ENCODE assay signal across 23 cellular contexts in genomic region chr3:4547799-4548198, GRCh38.
"Had no signal": no experiment of that assay in that cellular context is flagged by ENCODE, and none has a peak within 500 bp of the region (broad histone marks: within the 10 kb centered on the region; RNA-seq: fewer than 3 reads in every experiment).

No MANE protein-coding gene starts in this region.

- FAIRE-seq: endometrium, frontal cortex had no signal

- H3K9me3 ChIP-seq: neutrophil, transverse colon had no signal

- H3K27me3 ChIP-seq: neutrophil, transverse colon had no signal

- H3K9me3 Mint-ChIP-seq: activated CD4-positive, alpha-beta memory T cell treated with anti-CD3 and anti-CD28 coated beads, Interleukin-2, amount 10 ng/mL, durations not matched to agents 7 days and 5 days; activated naive CD8-positive, alpha-beta T cell treated with anti-CD3 and anti-CD28 coated beads, Interleukin-2, amount 50 U/mL, for 24 hours; activated T-helper 17 cell treated with anti-CD3 and anti-CD28 coated beads, Interleukin-2, amount 50 U/mL, for 72 hours; naive thymus-derived CD8-positive, alpha-beta T cell had no signal

- H3K27ac ChIP-seq: neutrophil had no signal

- H3K27ac Mint-ChIP-seq: activated CD4-positive, alpha-beta memory T cell treated with anti-CD3 and anti-CD28 coated beads, Interleukin-2, amount 10 ng/mL, durations not matched to agents 7 days and 5 days; activated CD8-positive, alpha-beta memory T cell treated with anti-CD3 and anti-CD28 coated beads, Interleukin-2, amount 10 ng/mL, durations not matched to agents 7 days and 5 days; activated T-helper 17 cell treated with anti-CD3 and anti-CD28 coated beads, Interleukin-2, amount 50 U/mL, for 72 hours had no signal

- DNase-seq: activated CD4-positive, alpha-beta memory T cell treated with anti-CD3 and anti-CD28 coated beads, Interleukin-2, amount 10 ng/mL, durations not matched to agents 7 days and 5 days; activated CD4-positive, alpha-beta T cell treated with anti-CD3 and anti-CD28 coated beads for 48 hours; activated CD4-positive, CD25-positive, alpha-beta regulatory T cell; activated CD8-positive, alpha-beta memory T cell treated with anti-CD3 and anti-CD28 coated beads, Interleukin-2, amount 10 ng/mL, durations not matched to agents 7 days and 5 days; activated naive CD4-positive, alpha-beta T cell treated with Interleukin-2 at 50 U/mL for 16 hours; activated naive CD8-positive, alpha-beta T cell treated with anti-CD3 and anti-CD28 coated beads, Interleukin-2, amount 50 U/mL, for 24 hours; aorta; erythroblast; left ventricle myocardium superior; mesendoderm; naive thymus-derived CD8-positive, alpha-beta T cell; posterior cingulate gyrus; retina; stimulated activated CD4-positive, alpha-beta T cell treated with anti-CD3 and anti-CD28 coated beads, Interleukin-12 subunit alpha, Interleukin-12 subunit beta, amount 100 ng/mL, for 4 hours; stimulated activated CD4-positive, alpha-beta T cell treated with anti-CD3 and anti-CD28 coated beads, Interleukin-2, amount 100 ng/mL, for 24 hours; stimulated activated naive CD8-positive, alpha-beta T cell treated with anti-CD3 and anti-CD28 coated beads, Interleukin-15, Interleukin-2, amounts not matched to agents 100 U/mL and 50 U/mL, for 24 hours; substantia nigra; transverse colon had no signal

- H3K4me1 Mint-ChIP-seq: activated CD4-positive, alpha-beta memory T cell treated with anti-CD3 and anti-CD28 coated beads, Interleukin-2, amount 10 ng/mL, durations not matched to agents 7 days and 5 days had no signal

- H3K27me3 Mint-ChIP-seq: activated CD4-positive, alpha-beta memory T cell treated with anti-CD3 and anti-CD28 coated beads, Interleukin-2, amount 10 ng/mL, durations not matched to agents 7 days and 5 days; activated CD8-positive, alpha-beta memory T cell treated with anti-CD3 and anti-CD28 coated beads, Interleukin-2, amount 10 ng/mL, durations not matched to agents 7 days and 5 days; activated naive CD8-positive, alpha-beta T cell treated with anti-CD3 and anti-CD28 coated beads, Interleukin-2, amount 50 U/mL, for 24 hours; activated T-helper 17 cell treated with anti-CD3 and anti-CD28 coated beads, Interleukin-2, amount 50 U/mL, for 72 hours; naive thymus-derived CD8-positive, alpha-beta T cell had no signal

- H3K36me3 ChIP-seq: neutrophil, transverse colon had no signal

- H3K4me3 Mint-ChIP-seq: activated CD4-positive, alpha-beta memory T cell treated with anti-CD3 and anti-CD28 coated beads, Interleukin-2, amount 10 ng/mL, durations not matched to agents 7 days and 5 days; activated CD8-positive, alpha-beta memory T cell treated with anti-CD3 and anti-CD28 coated beads, Interleukin-2, amount 10 ng/mL, durations not matched to agents 7 days and 5 days; activated naive CD8-positive, alpha-beta T cell treated with anti-CD3 and anti-CD28 coated beads, Interleukin-2, amount 50 U/mL, for 24 hours; activated T-helper 17 cell treated with anti-CD3 and anti-CD28 coated beads, Interleukin-2, amount 50 U/mL, for 72 hours; naive thymus-derived CD8-positive, alpha-beta T cell had no signal

- H3K4me3 ChIP-seq: coronary artery, transverse colon had no signal
